8 cellular contexts compared by ENCODE assay signal in the genomic region with DNA sequence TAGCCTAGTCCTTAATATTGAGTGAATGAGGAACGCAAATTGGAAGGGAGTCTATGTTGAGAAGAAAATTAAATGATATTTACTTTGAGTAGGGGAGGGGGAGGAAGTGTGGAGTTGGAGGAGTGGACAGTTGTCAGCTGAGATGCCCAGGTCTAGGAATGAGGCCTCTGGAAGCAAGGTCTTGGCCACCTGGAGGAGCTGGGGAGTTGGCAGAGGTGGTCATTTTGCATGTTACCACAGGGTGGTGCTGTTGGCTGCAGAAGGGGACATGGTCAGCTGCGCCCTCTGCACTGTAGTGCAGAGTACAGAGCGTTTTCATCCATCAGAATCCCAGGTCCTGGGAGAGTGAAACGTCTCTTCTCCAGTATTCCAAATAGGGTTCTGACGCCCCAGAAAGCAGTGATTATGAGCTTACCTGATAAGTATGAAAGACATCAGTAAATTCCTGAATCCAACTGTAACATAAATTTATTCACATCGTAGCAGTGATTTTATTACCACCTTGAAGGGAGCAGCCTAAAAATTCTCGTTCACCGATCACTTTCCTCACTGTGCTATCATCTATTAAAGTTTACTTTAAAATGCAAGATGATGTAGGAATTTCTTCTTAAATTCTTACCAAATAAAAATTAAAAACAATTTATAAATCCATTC. TPM values are rescaled to one million over a fixed set of nuclear protein-coding genes. Genes with fewer than 3 reads are reported as not detected.
DNase-seq lines count a peak whose midpoint lies in the region; ATAC-seq and TF ChIP-seq lines count a peak whose summit lies in the region.

No MANE protein-coding gene starts in this region.

- peak in 1 of 3 donors; percentile 84 for TF ChIP-seq CTCF in lower leg skin (IDR thresholded peaks at IDR 0.05)
- peak; percentile 74 to 80 (median 76) for TF ChIP-seq CTCF in testis (IDR thresholded peaks at IDR 0.05)

- H3K27ac ChIP-seq in testis, result peak overlapping the region in 1 of 2 donors; percentile 36

- DNase-seq in Right ventricle myocardium inferior (ENCODE audit: missing footprints), result no peak
- no peak for DNase-seq in cardiac septum (ENCODE audit: low spot score)
- DNase-seq in NCI-H146 (lab: John Stamatoyannopoulos, UW), result peak; percentile 56
- peak; percentile 34 for DNase-seq in T1000 (lab: John Stamatoyannopoulos, UW)
- DNase-seq in dermis blood vessel endothelial cell, result peak; percentile 91
- DNase-seq in lower leg skin (ENCODE audit: low spot score in 2 of 2), result peak; percentile 64 to 92
- DNase-seq in testis, result peak; percentile 83

- H3K4me3 ChIP-seq in lower leg skin (ENCODE audit: low read depth, poor library complexity, severe bottlenecking), result no peak overlapping the region
- H3K4me3 ChIP-seq in testis, result no peak overlapping the region

- 57 to 61% methylated on average over 8 of the region's 8 CpGs for WGBS in lower leg skin, 2 donors
- WGBS in testis, 2 donors, result 58% methylated on average over 8 of the region's 8 CpGs

- no peaks in the 10 kb centered on the region for H3K9me3 ChIP-seq in testis

- intact Hi-C loops in Right ventricle myocardium inferior (cut with DNase I), result loop anchor here (2.0 to 10.0 kb wide), 3 partner anchors 373 to 869 kb away; no protein-coding TSS in a partner anchor
- intact Hi-C loops in cardiac septum (cut with DNase I), result loop anchor here (2.0 kb wide), 1 partner anchor 373 kb away; no protein-coding TSS in a partner anchor
- intact Hi-C loops in lower leg skin (cut with DNase I; ENCODE audit: low total_unique reads), result loop anchor here (5.0 kb wide), 1 partner anchor 342 kb away; a partner anchor contains a TSS
- intact Hi-C loops in testis (cut with DNase I; ENCODE audit: low total_unique reads), result no loop called here

- no peak for TF ChIP-seq POLR2A in lower leg skin (IDR thresholded peaks at IDR 0.05)
- no peak for TF ChIP-seq POLR2A in testis (IDR thresholded peaks at IDR 0.05)

- H3K36me3 ChIP-seq in testis (ENCODE audit: low read depth, missing control alignments), result no peaks in the 10 kb centered on the region

- H3K4me1 ChIP-seq in testis, result no peaks in the 10 kb centered on the region

- ATAC-seq in Right ventricle myocardium inferior (peak; percentile 97), HG03520 (IDR thresholded peaks at IDR 0.05; ENCODE audit: unreplicated experiment) (no peak)

- no peaks in the 10 kb centered on the region for H3K27me3 ChIP-seq in testis

RNA-seq across cellular contexts. Expression of a gene that starts 13.8 kb away (rescaled TPM):
- total RNA-seq in Right ventricle myocardium inferior (372 TPM), cardiac septum (316 TPM), dermis blood vessel endothelial cell (226 and 230 TPM in 2 replicates), lower leg skin (10 to 100 TPM; 74.8 to 94.0 (median 87.8) TPM), testis (100 to 1,000 TPM; 110 to 129 TPM)
- polyA plus RNA-seq in testis (ENCODE audit: insufficient read depth, low read depth, low replicate concordance), result 281 TPM

RNA-seq across cellular contexts. Expression of a gene that starts 34.7 kb away (rescaled TPM):
- total RNA-seq in Right ventricle myocardium inferior (not detected), cardiac septum (0.22 TPM), dermis blood vessel endothelial cell (0.09 and 0.51 TPM in 2 replicates), lower leg skin (under 1 TPM in 1 of 4 donors, not detected in 3; 0.29 TPM), testis (under 1 TPM; 0.06 to 0.08 TPM)
- 0.24 TPM for polyA plus RNA-seq in testis (ENCODE audit: insufficient read depth, low read depth, low replicate concordance)

RNA-seq across cellular contexts. Expression of a gene that starts 50.8 kb away (rescaled TPM):
- 12.8 TPM for total RNA-seq in Right ventricle myocardium inferior
- total RNA-seq in cardiac septum, result 8.2 TPM
- 32.4 and 50.5 TPM in 2 replicates for total RNA-seq in dermis blood vessel endothelial cell
- 100 to 1,000 TPM in 3 of 4 donors, 10 to 100 TPM in 1; 93.6 to 566 (median 163) TPM for total RNA-seq in lower leg skin
- 10 to 100 TPM; 43.3 to 47.9 TPM for total RNA-seq in testis
- polyA plus RNA-seq in testis (ENCODE audit: insufficient read depth, low read depth, low replicate concordance), result 27.3 TPM

Comparison
In these comparisons a context has a peak if more than half of its experiments do, and no peak if none do; other contexts are left out.
1. DNase-seq: peak in NCI-H146 (single experiment), T1000 (single experiment), dermis blood vessel endothelial cell (single experiment), lower leg skin (2 of 2) and testis (single experiment); none in Right ventricle myocardium inferior (single experiment) and cardiac septum (single experiment).